Comparison of ENCODE assay signal across 14 cellular contexts in the genomic region with DNA sequence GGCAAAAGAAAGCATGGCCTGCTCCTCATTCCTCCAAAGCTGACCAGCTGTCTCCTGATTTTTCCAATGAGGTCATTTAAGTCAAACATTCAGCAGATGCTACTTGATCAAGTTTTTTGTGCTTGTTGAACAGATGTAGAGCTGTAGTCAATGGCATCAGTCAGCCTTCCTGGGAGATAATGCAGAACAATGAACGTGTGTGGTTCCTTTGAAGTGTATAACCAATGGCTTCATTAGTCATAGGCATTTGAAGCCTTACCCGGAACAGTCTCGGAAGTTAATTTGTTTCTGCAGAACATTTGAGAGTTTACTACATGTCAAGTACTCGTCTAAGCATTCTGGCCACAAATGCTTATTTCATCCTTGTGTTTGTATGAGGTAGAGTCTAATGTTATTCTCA.
"Had no signal": no experiment of that assay in that cellular context is flagged by ENCODE, and none has a peak within 500 bp of the region (broad histone marks: within the 10 kb centered on the region; RNA-seq: fewer than 3 reads in every experiment).

No MANE protein-coding gene starts in this region.

- H3K4me3 ChIP-seq: colonic mucosa, dorsolateral prefrontal cortex, esophagus squamous epithelium, gastroesophageal sphincter had no signal

- H3K36me3 ChIP-seq: colonic mucosa, esophagus squamous epithelium, gastroesophageal sphincter had no signal

- H3K27me3 ChIP-seq: colonic mucosa, esophagus squamous epithelium, gastroesophageal sphincter had no signal

- H3K4me1 ChIP-seq: colonic mucosa, esophagus squamous epithelium, gastroesophageal sphincter had no signal

- H3K27ac ChIP-seq: colonic mucosa, dorsolateral prefrontal cortex, esophagus squamous epithelium, gastroesophageal sphincter had no signal

- DNase-seq: activated gamma-delta T cell treated with Interleukin-2 at 50 U/mL for 16 hours; activated T-cell treated with anti-CD3 and anti-CD28 coated beads, Interleukin-2, amount 50 U/mL, for 1 hour; colonic mucosa; dorsolateral prefrontal cortex; esophagus squamous epithelium; head of caudate nucleus; hypothalamus; midbrain; retina; stimulated activated CD4-positive, alpha-beta T cell treated with anti-CD3 and anti-CD28 coated beads, Interleukin-4, amount 100 ng/mL, for 24 hours; stimulated activated naive CD4-positive, alpha-beta T cell treated with Interleukin-2 at 50 U/mL for 16 hours; T-helper 1 cell; T1000 had no signal

- H3K9me3 ChIP-seq: colonic mucosa, esophagus squamous epithelium, gastroesophageal sphincter had no signal
